In genomic region chr4:1795304-1796195, GRCh38 we compare ENCODE assay signal across 12 cellular contexts. TPM values are rescaled to one million over a fixed set of nuclear protein-coding genes. Genes with fewer than 3 reads are reported as not detected.
DNase-seq lines count a peak whose midpoint lies in the region; ATAC-seq and TF ChIP-seq lines count a peak whose summit lies in the region.
"Had no signal": no experiment of that assay in that cellular context is flagged by ENCODE, and none has a peak within 500 bp of the region (broad histone marks: within the 10 kb centered on the region; RNA-seq: fewer than 3 reads in every experiment).

No MANE protein-coding gene starts in this region.

- H3K9me3 ChIP-seq in cardiac muscle cell (ENCODE audit: low read depth) (no peaks in the 10 kb centered on the region), mesodermal cell (ENCODE audit: control insufficient read depth, low read length) (no peaks in the 10 kb centered on the region), upper lobe of right lung (no peaks in the 10 kb centered on the region)

- peaks cover 14% of the 10 kb centered on the region for H3K4me1 ChIP-seq in cardiac muscle cell (ENCODE audit: low read depth)
- no peaks in the 10 kb centered on the region for H3K4me1 ChIP-seq in mesodermal cell (ENCODE audit: control insufficient read depth, insufficient read depth, low read length, poor library complexity, severe bottlenecking)
- peaks cover 18% of the 10 kb centered on the region for H3K4me1 ChIP-seq in upper lobe of right lung

- intact Hi-C loops in cardiac septum (cut with DNase I) (no loop called here), upper lobe of right lung (cut with DNase I) (no loop called here)

- H3K4me3 ChIP-seq in cardiac muscle cell (peak overlapping the region; percentile 54), coronary artery (peak overlapping the region; percentile 85), mesodermal cell (ENCODE audit: extremely low read depth, insufficient read depth, low read length, poor library complexity, severe bottlenecking) (peak overlapping the region; percentile 66), upper lobe of right lung (peak overlapping the region; percentile 57), foreskin fibroblast (ENCODE audit: low read depth in 1 of 2, low read length in 2 of 2) (no peak overlapping the region)
- H3K4me3 ChIP-seq: GM12878 had no signal

- no peaks in the 10 kb centered on the region for H3K36me3 ChIP-seq in cardiac muscle cell
- H3K36me3 ChIP-seq in mesodermal cell (ENCODE audit: control insufficient read depth, insufficient read depth, low read length), result peaks cover 8% of the 10 kb centered on the region
- H3K36me3 ChIP-seq in upper lobe of right lung, result no peaks in the 10 kb centered on the region

- ATAC-seq in upper lobe of right lung, result no peak

- WGBS in mesodermal cell (ENCODE audit: insufficient coverage in 2 of 2), 2 experiments, result 29 to 45% methylated on average over 22 to 23 of the region's 32 CpGs

- TF ChIP-seq CTCF in cardiac muscle cell (IDR thresholded peaks at IDR 0.05; ENCODE audit: low read depth, low read length), result no peak
- TF ChIP-seq CTCF in coronary artery (IDR thresholded peaks at IDR 0.05), result no peak
- no peak for TF ChIP-seq CTCF in upper lobe of right lung (IDR thresholded peaks at IDR 0.05)
- TF ChIP-seq CTCF in foreskin fibroblast (IDR thresholded peaks at IDR 0.05; ENCODE audit: low read depth, low read length), result no peak

- H3K27me3 ChIP-seq in cardiac muscle cell (no peaks in the 10 kb centered on the region), upper lobe of right lung (peaks cover 28% of the 10 kb centered on the region)

- no peak for DNase-seq in cardiac muscle cell (ENCODE audit: low read depth in 1 of 2, low spot score in 1 of 2)
- no peak for DNase-seq in cardiac septum (ENCODE audit: low spot score)
- no peak for DNase-seq in coronary artery (ENCODE audit: low spot score)
- DNase-seq in upper lobe of right lung, result no peak
- no peak for DNase-seq in activated CD8-positive, alpha-beta memory T cell treated with anti-CD3 and anti-CD28 coated beads, Interleukin-2, amount 50 U/mL, for 48 hours
- no peak for DNase-seq in SIG-M5 treated with dmso at 0.1 percent for 504 hours (lab: John Stamatoyannopoulos, UW; ENCODE audit: unreplicated experiment)
- DNase-seq in foreskin fibroblast, result no peak
- DNase-seq: activated naive CD4-positive, alpha-beta T cell treated with anti-CD3 and anti-CD28 coated beads for 36 hours; NCI-H2029 treated with DMSO at 0.1 percent for 48 hours; T-helper 2 cell had no signal

- H3K27ac ChIP-seq in cardiac muscle cell (no peak overlapping the region), coronary artery (no peak overlapping the region), mesodermal cell (ENCODE audit: low read depth, low read length, severe bottlenecking) (no peak overlapping the region), upper lobe of right lung (no peak overlapping the region)

RNA-seq across cellular contexts. Expression of gene FGFR3, which starts 2.5 kb away (rescaled TPM):
- total RNA-seq in cardiac muscle cell (44.3 and 47.3 TPM in 2 replicates), cardiac septum (4.7 TPM), upper lobe of right lung (32.1 TPM)
- 39.2 and 40.9 TPM in 2 replicates for polyA plus RNA-seq in cardiac muscle cell
- 38.3 TPM for polyA plus RNA-seq in mesodermal cell (2013, experiment 1 of 2)
- 41.8 TPM for polyA plus RNA-seq in mesodermal cell (2013, experiment 2 of 2)

Comparison
In these comparisons a context has a peak if more than half of its experiments do, and no peak if none do; other contexts are left out.
1. H3K4me3 ChIP-seq: peak in cardiac muscle cell (single experiment), coronary artery (single experiment), mesodermal cell (single experiment) and upper lobe of right lung (single experiment); none in foreskin fibroblast (0 of 2).